ENCODE assay signal across 1 cellular context in the genomic region with DNA sequence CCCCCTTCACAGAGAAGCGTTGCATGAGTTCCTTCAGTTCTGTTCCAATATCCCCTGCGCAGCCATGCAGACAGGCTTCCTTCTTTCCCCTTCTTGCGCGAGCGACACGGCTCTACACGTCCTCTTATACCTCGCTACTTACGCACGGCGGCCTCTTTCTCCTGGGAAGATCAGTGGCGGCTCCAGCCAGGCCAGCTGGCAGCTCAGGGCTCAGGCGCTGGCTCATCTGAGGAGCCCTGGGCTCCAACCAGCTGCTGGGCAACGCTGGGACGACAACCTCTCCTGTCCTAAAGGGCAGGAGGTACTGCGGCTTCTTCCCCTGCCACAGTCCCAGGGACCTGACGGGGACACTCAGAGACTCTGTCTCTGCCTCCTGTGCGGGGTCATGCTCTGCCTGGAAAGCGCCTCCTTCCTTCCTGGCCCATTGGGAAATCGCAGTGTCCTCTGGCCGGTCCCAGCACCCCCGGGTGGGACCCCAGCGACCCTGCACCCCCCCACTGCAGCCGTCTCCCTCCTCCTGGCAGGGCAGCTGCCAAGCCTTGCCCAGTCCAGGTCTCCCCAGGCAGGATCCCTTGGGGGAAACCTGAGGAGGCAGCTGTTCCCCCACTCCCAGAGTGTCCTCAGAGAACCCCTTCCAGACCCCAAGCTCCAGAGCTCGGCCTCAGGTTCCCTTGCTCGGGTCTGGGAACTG.
TF ChIP-seq lines count a peak whose summit lies in the region.

No MANE protein-coding gene starts in this region.

TF ChIP-seq in H1, 55 proteins besides CTCF, POLR2A, EP300 and RAD21:
- no peak for TF ChIP-seq TAF1 (IDR thresholded peaks at IDR 0.05; ENCODE audit: low read depth, low read length)
- TF ChIP-seq NANOG (IDR thresholded peaks at IDR 0.05; ENCODE audit: insufficient read depth, low read depth, low read length, poor library complexity, severe bottlenecking), result no peak
- TF ChIP-seq SRF (IDR thresholded peaks at IDR 0.05; ENCODE audit: low read depth, low read length), result no peak
- TF ChIP-seq SP1 (IDR thresholded peaks at IDR 0.05; ENCODE audit: low read depth, low read length), result no peak
- TF ChIP-seq JUN (IDR thresholded peaks at IDR 0.05; ENCODE audit: low read depth, low read length), result no peak
TF ChIP-seq in H1: peak in this region for 0.
